In genomic region chr10:63264852-63265617, GRCh38 we compare ENCODE assay signal across 8 cellular contexts.
DNase-seq lines count a peak whose midpoint lies in the region; ATAC-seq, FAIRE-seq and TF ChIP-seq lines count a peak whose summit lies in the region.

No MANE protein-coding gene starts in this region.

- H3K9me3 Mint-ChIP-seq in CD8-positive, alpha-beta T cell, result no peaks in the 10 kb centered on the region
- no peaks in the 10 kb centered on the region for H3K9me3 Mint-ChIP-seq in MCF 10A (ENCODE audit: unreplicated experiment)

- intact Hi-C loops in CD8-positive, alpha-beta T cell (cut with DNase I, micrococcal nuclease), result loop anchor here (2.0 to 10.0 kb wide), 5 partner anchors 24 to 450 kb away; partner anchors contain the start of genes EGR2 (in 1 of the 2) and JMJD1C (in 1 of the 2)
- intact Hi-C loops in MCF 10A (cut with micrococcal nuclease), result loop anchor here (5.0 kb wide), 1 partner anchor 447 kb away; no protein-coding TSS in a partner anchor
- intact Hi-C loops in kidney (cut with DNase I), result no loop called here

- peak overlapping the region; percentile 86 for H3K27ac Mint-ChIP-seq in CD8-positive, alpha-beta T cell
- H3K27ac Mint-ChIP-seq in MCF 10A (ENCODE audit: low read depth, unreplicated experiment), result peak overlapping the region; percentile 91

- H3K36me3 ChIP-seq in CD8-positive, alpha-beta T cell (ENCODE audit: insufficient read depth, low read length), result no peaks in the 10 kb centered on the region
- H3K36me3 ChIP-seq in kidney (ENCODE audit: control insufficient read depth in 1 of 2, insufficient read depth in 2 of 2, low read length in 2 of 2), result no peaks in the 10 kb centered on the region

- peak in 3 of 7 experiments; percentile 25 to 47 (median 27) for DNase-seq in CD8-positive, alpha-beta T cell
- DNase-seq in HEK293T (ENCODE audit: extremely low spot score) (peak; percentile 30), RPMI8226 (peak; percentile 75), MCF 10A (ENCODE audit: unreplicated experiment) (peak; percentile 69), kidney (no peak), SHP77 treated with DMSO at 0.1 percent for 48 hours (lab: John Stamatoyannopoulos, UW) (no peak)
- DNase-seq in stimulated activated CD8-positive, alpha-beta memory T cell treated with anti-CD3 and anti-CD28 coated beads, Interleukin-4, amount 100 ng/mL, for 24 hours (ENCODE audit: low read depth), result peak; percentile 7

- CTCF ChIA-PET in CD8-positive, alpha-beta T cell (lab: Charles Lee), result no interaction called here
- CTCF ChIA-PET in HEK293T (lab: Yijun Ruan, JAX), result no interaction called here
- CTCF ChIA-PET in MCF 10A (lab: Yijun Ruan, JAX), result interaction anchor here (0.6 to 1.0 kb wide), 2 partner anchors 98 to 1014 kb away, joined by 4 read pairs; no protein-coding TSS in a partner anchor

- peaks cover 32% of the 10 kb centered on the region for H3K4me1 Mint-ChIP-seq in CD8-positive, alpha-beta T cell (ENCODE audit: low read depth)
- H3K4me1 Mint-ChIP-seq in MCF 10A (ENCODE audit: insufficient read depth, unreplicated experiment), result peaks cover 17% of the 10 kb centered on the region

- H3K4me3 Mint-ChIP-seq in CD8-positive, alpha-beta T cell, result peak overlapping the region; percentile 97
- H3K4me3 Mint-ChIP-seq in MCF 10A (ENCODE audit: unreplicated experiment), result peak overlapping the region; percentile 86

- peak overlapping the region; percentile 81 for H3K27ac ChIP-seq in CD8-positive, alpha-beta T cell (ENCODE audit: low read depth, low read length)
- peak overlapping the region; percentile 83 to 85 for H3K27ac ChIP-seq in kidney (ENCODE audit: low read depth in 2 of 2, low read length in 2 of 2)

- peak overlapping the region; percentile 59 for H3K4me3 ChIP-seq in CD8-positive, alpha-beta T cell (ENCODE audit: low read depth, low read length)
- peak overlapping the region; percentile 91 to 95 for H3K4me3 ChIP-seq in kidney (ENCODE audit: low read length in 2 of 2)

- H3K9me3 ChIP-seq in CD8-positive, alpha-beta T cell (ENCODE audit: low read length), result no peaks in the 10 kb centered on the region
- no peaks in the 10 kb centered on the region for H3K9me3 ChIP-seq in kidney (ENCODE audit: control insufficient read depth in 1 of 2, low read length in 2 of 2)

- no peaks in the 10 kb centered on the region for H3K27me3 ChIP-seq in CD8-positive, alpha-beta T cell (ENCODE audit: insufficient read depth, low read length)

- peaks cover 44% of the 10 kb centered on the region for H3K4me1 ChIP-seq in CD8-positive, alpha-beta T cell (ENCODE audit: insufficient read depth, low read length)
- H3K4me1 ChIP-seq in kidney (ENCODE audit: control insufficient read depth in 1 of 2, insufficient read depth in 1 of 2, low read depth in 1 of 2, low read length in 2 of 2), result peaks cover 10 to 15% of the 10 kb centered on the region in 2 donors

- no peak for ATAC-seq in CD8-positive, alpha-beta T cell
- ATAC-seq in GM21390 (IDR thresholded peaks at IDR 0.05; ENCODE audit: unreplicated experiment), result no peak

- POLR2A ChIA-PET in CD8-positive, alpha-beta T cell (lab: Charles Lee), result interaction anchor here (0.6 kb wide), 2 partner anchors 27 to 257 kb away, joined by 3 read pairs; no protein-coding TSS in a partner anchor
- POLR2A ChIA-PET in HEK293T (lab: Yijun Ruan, JAX) (interaction anchor here (1.2 kb wide), 1 partner anchor 84 kb away, joined by 3 read pairs; no protein-coding TSS in a partner anchor), MCF 10A (lab: Yijun Ruan, JAX) (interaction anchor here (0.6 to 10.3 kb wide), 17 partner anchors 8 to 457 kb away, joined by 3 to 202 read pairs (median 7); partner anchors contain the start of genes JMJD1C and REEP3)

- no peak for TF ChIP-seq CTCF in CD8-positive, alpha-beta T cell (IDR thresholded peaks at IDR 0.05)
- TF ChIP-seq CTCF in MCF 10A (IDR thresholded peaks at IDR 0.05; ENCODE audit: unreplicated experiment) (no peak), kidney (IDR thresholded peaks at IDR 0.05; ENCODE audit: borderline replicate concordance, extremely low read depth, insufficient read depth) (no peak)

- no peaks in the 10 kb centered on the region for H3K27me3 Mint-ChIP-seq in CD8-positive, alpha-beta T cell (ENCODE audit: low read depth)
- no peaks in the 10 kb centered on the region for H3K27me3 Mint-ChIP-seq in MCF 10A (ENCODE audit: insufficient read depth, unreplicated experiment)

- peaks cover 52% of the 10 kb centered on the region for H3K36me3 Mint-ChIP-seq in CD8-positive, alpha-beta T cell
- H3K36me3 Mint-ChIP-seq in MCF 10A (ENCODE audit: insufficient read depth, unreplicated experiment), result peaks cover 31% of the 10 kb centered on the region

- BruUV-seq in MCF 10A (replicated peaks; lab: Mats Ljungman, UMichigan), result no TSS peak

- peak overlapping the region; percentile 82 to 88 for H3K9ac ChIP-seq in kidney (ENCODE audit: low read length in 2 of 2)

- peak; percentile 56 for FAIRE-seq in kidney (lab: Jason Lieb, UNC)

TF ChIP-seq in HEK293T, 16 proteins besides CTCF, POLR2A, EP300 and RAD21:
- TF ChIP-seq L3MBTL2 (conservative IDR thresholded peaks at IDR 0.05) (no peak), HDGF (IDR thresholded peaks at IDR 0.05; ENCODE audit: borderline replicate concordance) (no peak), PKNOX1 (IDR thresholded peaks at IDR 0.05) (peak; percentile 65), CTBP1 (IDR thresholded peaks at IDR 0.05; ENCODE audit: borderline replicate concordance) (no peak), FOXA1 (IDR thresholded peaks at IDR 0.05) (no peak), TARDBP (IDR thresholded peaks at IDR 0.05) (no peak)

Comparison
In these comparisons a context has a peak if more than half of its experiments do, and no peak if none do; other contexts are left out.
1. DNase-seq: peak in HEK293T (single experiment), RPMI8226 (single experiment), MCF 10A (single experiment) and stimulated activated CD8-positive, alpha-beta memory T cell treated with anti-CD3 and anti-CD28 coated beads, Interleukin-4, amount 100 ng/mL, for 24 hours (single experiment); none in kidney (single experiment) and SHP77 treated with DMSO at 0.1 percent for 48 hours (single experiment).